In genomic region chr16:79971237-79971572, GRCh38 we compare ENCODE assay signal across 20 cellular contexts.
DNase-seq lines count a peak whose midpoint lies in the region; ATAC-seq and TF ChIP-seq lines count a peak whose summit lies in the region.
"Had no signal": no experiment of that assay in that cellular context is flagged by ENCODE, and none has a peak within 500 bp of the region (broad histone marks: within the 10 kb centered on the region; RNA-seq: fewer than 3 reads in every experiment).

No MANE protein-coding gene starts in this region.

- H3K4me2 ChIP-seq in hepatocyte = no peak overlapping the region
- H3K4me2 ChIP-seq: BLaER1 had no signal

- POLR2A ChIA-PET in CD8-positive, alpha-beta memory T cell (lab: Charles Lee) = no interaction called here

- no peaks in the 10 kb centered on the region for H3K4me1 Mint-ChIP-seq in CD8-positive, alpha-beta memory T cell
- H3K4me1 Mint-ChIP-seq: B cell; CD4-positive, CD25-positive, alpha-beta regulatory T cell had no signal

- no peaks in the 10 kb centered on the region for H3K9me2 ChIP-seq in hepatocyte (replicated peaks; ENCODE audit: insufficient read depth)

- H3K4me3 ChIP-seq in left ventricle myocardium inferior (no peak overlapping the region), hepatocyte (no peak overlapping the region), adrenal gland (no peak overlapping the region)
- H3K4me3 ChIP-seq in CD8-positive, alpha-beta memory T cell (ENCODE audit: low read length) = no peak overlapping the region
- H3K4me3 ChIP-seq: BLaER1, GM12878, HAP-1 had no signal

- TF ChIP-seq CTCF in left ventricle myocardium inferior (IDR thresholded peaks at IDR 0.05; ENCODE audit: borderline replicate concordance) (no peak), hepatocyte (IDR thresholded peaks at IDR 0.05; ENCODE audit: poor library complexity) (no peak), adrenal gland (IDR thresholded peaks at IDR 0.05) (no peak)

- intact Hi-C loops in left ventricle myocardium inferior (cut with micrococcal nuclease) (no loop called here), Right ventricle myocardium inferior (cut with DNase I) (no loop called here), adrenal gland (cut with DNase I) (no loop called here)

- H3K4me1 ChIP-seq in left ventricle myocardium inferior = peaks cover 26% of the 10 kb centered on the region
- H3K4me1 ChIP-seq in CD8-positive, alpha-beta memory T cell (ENCODE audit: insufficient read depth, low read length) = no peaks in the 10 kb centered on the region
- peaks cover 10% of the 10 kb centered on the region for H3K4me1 ChIP-seq in hepatocyte (ENCODE audit: insufficient read depth)
- H3K4me1 ChIP-seq in adrenal gland (replicated peaks in 1 of 2) = no peaks in the 10 kb centered on the region
- H3K4me1 ChIP-seq: HAP-1 had no signal

- CTCF ChIA-PET in CD8-positive, alpha-beta memory T cell (lab: Charles Lee) = no interaction called here

- peaks cover 6 to 15% of the 10 kb centered on the region in 2 donors for H3K27me3 Mint-ChIP-seq in CD8-positive, alpha-beta memory T cell
- H3K27me3 Mint-ChIP-seq: B cell had no signal

- no peaks in the 10 kb centered on the region for H3K79me2 ChIP-seq in hepatocyte

- no peak for ATAC-seq in Right ventricle myocardium inferior
- ATAC-seq: CD8-positive, alpha-beta T cell; GM12878 had no signal

- no peaks in the 10 kb centered on the region for H4K20me1 ChIP-seq in hepatocyte (ENCODE audit: insufficient read depth, poor library complexity, severe bottlenecking)
- H4K20me1 ChIP-seq: BLaER1 had no signal

- TF ChIP-seq POLR2A in adrenal gland (IDR thresholded peaks at IDR 0.05) = no peak

- DNase-seq in left ventricle myocardium inferior (no peak), Right ventricle myocardium inferior (ENCODE audit: missing footprints) (no peak), hepatocyte (ENCODE audit: low spot score) (no peak), adrenal gland (no peak), T1000 (lab: John Stamatoyannopoulos, UW) (no peak), NCI-H2171 treated with DMSO at 0.1 percent for 48 hours (lab: John Stamatoyannopoulos, UW) (no peak)
- DNase-seq in CD8-positive, alpha-beta memory T cell = no peak
- DNase-seq: 8988T; CD4-positive, CD25-positive, alpha-beta regulatory T cell; CD8-positive, alpha-beta T cell; DMS 273 treated with DMSO at 0.1 percent for 48 hours; DMS79; EL; GDM1; GOT3; HFFc6 had no signal

- H3K27ac ChIP-seq in left ventricle myocardium inferior (replicated peaks) (peak overlapping the region; percentile 82), hepatocyte (peak overlapping the region; percentile 63), adrenal gland (no peak overlapping the region)
- peak overlapping the region; percentile 67 for H3K27ac ChIP-seq in CD8-positive, alpha-beta memory T cell (ENCODE audit: low read depth, low read length)
- H3K27ac ChIP-seq: BLaER1 had no signal

- no peak overlapping the region for H3K27ac Mint-ChIP-seq in CD8-positive, alpha-beta memory T cell
- H3K27ac Mint-ChIP-seq: B cell; CD4-positive, CD25-positive, alpha-beta regulatory T cell; CD8-positive, alpha-beta T cell; HFFc6 had no signal

- no peaks in the 10 kb centered on the region for H3K36me3 Mint-ChIP-seq in CD8-positive, alpha-beta memory T cell
- H3K36me3 Mint-ChIP-seq: CD4-positive, CD25-positive, alpha-beta regulatory T cell; CD8-positive, alpha-beta T cell had no signal

- H3K36me3 ChIP-seq in left ventricle myocardium inferior (no peaks in the 10 kb centered on the region), hepatocyte (replicated peaks; ENCODE audit: insufficient read depth, low read depth) (no peaks in the 10 kb centered on the region), adrenal gland (replicated peaks in 1 of 2) (no peaks in the 10 kb centered on the region)
- H3K36me3 ChIP-seq in CD8-positive, alpha-beta memory T cell (ENCODE audit: insufficient read depth, low read length) = no peaks in the 10 kb centered on the region
- H3K36me3 ChIP-seq: BLaER1, HAP-1 had no signal

- H3K9me3 Mint-ChIP-seq in CD8-positive, alpha-beta memory T cell = peaks cover 0 to 2% (median 0%) of the 10 kb centered on the region in 5 donors
- H3K9me3 Mint-ChIP-seq: CD8-positive, alpha-beta T cell had no signal

- H3K9me3 ChIP-seq in left ventricle myocardium inferior (replicated peaks) (no peaks in the 10 kb centered on the region), hepatocyte (ENCODE audit: low read depth) (no peaks in the 10 kb centered on the region), adrenal gland (replicated peaks in 1 of 3) (no peaks in the 10 kb centered on the region)
- no peaks in the 10 kb centered on the region for H3K9me3 ChIP-seq in CD8-positive, alpha-beta memory T cell (ENCODE audit: low read length)
- H3K9me3 ChIP-seq: BLaER1, HAP-1 had no signal

- H2AFZ ChIP-seq in hepatocyte = no peak overlapping the region

- H3K27me3 ChIP-seq in left ventricle myocardium inferior (ENCODE audit: low read depth) = no peaks in the 10 kb centered on the region
- no peaks in the 10 kb centered on the region for H3K27me3 ChIP-seq in CD8-positive, alpha-beta memory T cell (ENCODE audit: insufficient read depth, low read length, poor library complexity, severe bottlenecking)
- H3K27me3 ChIP-seq in hepatocyte = no peaks in the 10 kb centered on the region
- H3K27me3 ChIP-seq in adrenal gland = no peaks in the 10 kb centered on the region
- H3K27me3 ChIP-seq: BLaER1 had no signal

- no peak overlapping the region for H3K4me3 Mint-ChIP-seq in CD8-positive, alpha-beta memory T cell
- H3K4me3 Mint-ChIP-seq: B cell; CD4-positive, CD25-positive, alpha-beta regulatory T cell; CD8-positive, alpha-beta T cell; HFFc6 had no signal

Comparison
In these comparisons a context has a peak if more than half of its experiments do, and no peak if none do; other contexts are left out.
1. H3K27ac ChIP-seq: peak in left ventricle myocardium inferior (single experiment), CD8-positive, alpha-beta memory T cell (single experiment) and hepatocyte (single experiment); none in adrenal gland (0 of 5).